ENCODE assay signal across 10 cellular contexts in genomic region chr13:30905932-30906383, GRCh38. TPM values are rescaled to one million over a fixed set of nuclear protein-coding genes. Genes with fewer than 3 reads are reported as not detected.
DNase-seq lines count a peak whose midpoint lies in the region; ATAC-seq, FAIRE-seq and TF ChIP-seq lines count a peak whose summit lies in the region.
"Had no signal": no experiment of that assay in that cellular context is flagged by ENCODE, and none has a peak within 500 bp of the region (broad histone marks: within the 10 kb centered on the region; RNA-seq: fewer than 3 reads in every experiment).

Gene MEDAG, plus strand, starts transcription at chr13:30906271. Its CDS starts 245 bp downstream, at chr13:30906516.

- H2AK5ac ChIP-seq in H9 (ENCODE audit: insufficient read length, low read length), result no peak within 1 kb of the TSS
- no peak within 1 kb of the TSS for H2AK5ac ChIP-seq in H1 (ENCODE audit: low read depth, low read length)

- H4K5ac ChIP-seq in H9 (ENCODE audit: insufficient read length, low read depth, low read length) (no peak within 1 kb of the TSS), H1 (ENCODE audit: insufficient read length, low read depth, low read length) (no peak within 1 kb of the TSS)

- no peak within 1 kb of the TSS for H2BK120ac ChIP-seq in H9 (ENCODE audit: low read depth, low read length, poor library complexity, severe bottlenecking)
- H2BK120ac ChIP-seq in H1 (replicated peaks; ENCODE audit: low read depth, low read length), result no peak within 1 kb of the TSS

- no peaks in the 10 kb centered on the region for H3K36me3 Mint-ChIP-seq in H9 (ENCODE audit: insufficient read depth in 1 of 3, low read depth in 3 of 3)
- no peaks in the 10 kb centered on the region for H3K36me3 Mint-ChIP-seq in Caco-2 (ENCODE audit: insufficient read depth, unreplicated experiment)

- H3K4me3 Mint-ChIP-seq in H9 (peak within 1 kb of the TSS; percentile 42 to 67), Caco-2 (ENCODE audit: unreplicated experiment) (no peak within 1 kb of the TSS)

- no peak within 1 kb of the TSS for H3K23ac ChIP-seq in H9 (ENCODE audit: insufficient read length, low read depth, low read length)
- no peak within 1 kb of the TSS for H3K23ac ChIP-seq in H1 (ENCODE audit: insufficient read length)

- H3K36me3 ChIP-seq in H1 (ENCODE audit: control insufficient read depth in 2 of 4, insufficient read depth in 4 of 4, low read length in 3 of 4) (no peaks in the 10 kb centered on the region), Caco-2 (ENCODE audit: control insufficient read depth, insufficient read depth, low read length) (no peaks in the 10 kb centered on the region)

- H3K27ac Mint-ChIP-seq in H9, result no peak within 1 kb of the TSS
- H3K27ac Mint-ChIP-seq in Caco-2 (ENCODE audit: unreplicated experiment), result no peak within 1 kb of the TSS

- no peak for TF ChIP-seq EP300 in H1 (IDR thresholded peaks at IDR 0.05; ENCODE audit: borderline replicate concordance in 1 of 2, low read depth in 2 of 2, low read length in 2 of 2)

- BruUV-seq in Caco-2 (replicated peaks; lab: Mats Ljungman, UMichigan), result no TSS peak

- H3K9ac ChIP-seq in H9 (ENCODE audit: extremely low read depth, insufficient read length, low read length), result no peak within 1 kb of the TSS
- no peak within 1 kb of the TSS for H3K9ac ChIP-seq in H1 (replicated peaks in 1 of 4; ENCODE audit: extremely low read depth in 1 of 4, low read depth in 3 of 4, low read length in 3 of 4)

- POLR2A ChIA-PET in H1 (lab: Charles Lee; ENCODE audit: partially characterized antibody) (interaction anchor here (1.0 to 1.1 kb wide), 2 partner anchors 21 to 42 kb away, joined by 3 to 4 read pairs; no protein-coding TSS in a partner anchor), Caco-2 (lab: Charles Lee) (no interaction called here)

- H3K18ac ChIP-seq in H9 (ENCODE audit: insufficient read length, low read depth, low read length), result no peak within 1 kb of the TSS
- no peak within 1 kb of the TSS; the same call in 1 of the 2 replicates for H3K18ac ChIP-seq in H1 (ENCODE audit: extremely low read depth, low read length)

- H3K27me3 ChIP-seq in H9 (ENCODE audit: insufficient read depth, low read length) (peaks cover 10% of the 10 kb centered on the region; the same call in 1 of the 2 replicates), H1 (replicated peaks in 1 of 4; ENCODE audit: control insufficient read depth in 3 of 4, extremely low read depth in 1 of 4, insufficient read depth in 3 of 4, low read length in 3 of 4) (peaks cover 0 to 14% (median 1%) of the 10 kb centered on the region in 4 experiments; a peak in 3 of 7 replicates), Caco-2 (replicated peaks; ENCODE audit: control insufficient read depth, insufficient read depth, low read length) (no peaks in the 10 kb centered on the region; the same call in 1 of the 2 replicates)

- H2BK20ac ChIP-seq in H9 (ENCODE audit: low read depth, low read length, poor library complexity, severe bottlenecking) (no peak within 1 kb of the TSS), H1 (ENCODE audit: low read length) (no peak within 1 kb of the TSS)

- H3K79me2 ChIP-seq in H9 (ENCODE audit: insufficient read depth, low read length) (no peaks in the 10 kb centered on the region), H1 (ENCODE audit: control insufficient read depth in 1 of 2, insufficient read depth in 2 of 2, low read length in 2 of 2) (no peaks in the 10 kb centered on the region)

- CTCF ChIA-PET in H1 (lab: Charles Lee; ENCODE audit: partially characterized antibody) (interaction anchor here (1.2 to 2.8 kb wide), 5 partner anchors 13 to 40 kb away, joined by 3 to 17 read pairs (median 4); no protein-coding TSS in a partner anchor), Caco-2 (lab: Charles Lee) (no interaction called here)

- H4K91ac ChIP-seq in H9 (ENCODE audit: insufficient read length, low read depth, low read length) (no peak within 1 kb of the TSS), H1 (replicated peaks; ENCODE audit: insufficient read length, low read length) (peak within 1 kb of the TSS; percentile 46)

- H3K4me1 ChIP-seq in H9 (ENCODE audit: insufficient read depth, low read length) (no peaks in the 10 kb centered on the region), H1 (replicated peaks in 1 of 4; ENCODE audit: control insufficient read depth in 3 of 4, insufficient read depth in 4 of 4, low read length in 3 of 4) (no peaks in the 10 kb centered on the region), Caco-2 (no peaks in the 10 kb centered on the region)

- H3K79me1 ChIP-seq in H9 (ENCODE audit: insufficient read depth, low read depth, low read length, poor library complexity, severe bottlenecking) (no peaks in the 10 kb centered on the region), H1 (ENCODE audit: low read depth, low read length) (no peaks in the 10 kb centered on the region)

- H3K4me3 ChIP-seq in H1 (ENCODE audit: extremely low read depth in 1 of 4, insufficient read depth in 2 of 4, low read depth in 3 of 4, low read length in 4 of 4), result peak within 1 kb of the TSS in 2 of 4 experiments; percentile 28 to 42; a peak in 3 of 8 replicates
- peak within 1 kb of the TSS; percentile 7 to 41 (median 16) for H3K4me3 ChIP-seq in skin epidermis
- no peak within 1 kb of the TSS for H3K4me3 ChIP-seq in Caco-2 (ENCODE audit: low read depth, low read length)

- H3K4me1 Mint-ChIP-seq in H9, result peaks cover 4 to 6% of the 10 kb centered on the region in 2 experiments
- H3K4me1 Mint-ChIP-seq in Caco-2 (ENCODE audit: low read depth, unreplicated experiment), result no peaks in the 10 kb centered on the region

- H3K14ac ChIP-seq in H9 (ENCODE audit: insufficient read depth, low read length), result peak within 1 kb of the TSS; percentile 67
- H3K14ac ChIP-seq in H1 (ENCODE audit: insufficient read length), result no peak within 1 kb of the TSS

- H2BK12ac ChIP-seq in H9 (ENCODE audit: insufficient read length, low read depth, low read length) (no peak within 1 kb of the TSS), H1 (ENCODE audit: low read depth, low read length) (0 out of 2 replicates have a peak within 1 kb of the TSS, but pooled peaks have one; percentile 5)

- no peak within 1 kb of the TSS for H4K8ac ChIP-seq in H9 (replicated peaks; ENCODE audit: insufficient read length, low read depth, low read length)
- H4K8ac ChIP-seq in H1 (ENCODE audit: extremely low read depth, insufficient read depth, low read length), result peak within 1 kb of the TSS; percentile 42; the same call in 1 of the 2 replicates

- intact Hi-C loops in Caco-2 (cut with micrococcal nuclease; ENCODE audit: unreplicated experiment), result no loop called here

- no peak for TF ChIP-seq CTCF in H9 (conservative IDR thresholded peaks at IDR 0.05)
- TF ChIP-seq CTCF in H1 (IDR thresholded peaks at IDR 0.05; ENCODE audit: control extremely low read depth in 1 of 3, insufficient read depth in 1 of 3, low read depth in 1 of 3, low read length in 3 of 3), result no peak
- no peak for TF ChIP-seq CTCF in Caco-2 (IDR thresholded peaks at IDR 0.05; ENCODE audit: insufficient read depth in 1 of 2, low read depth in 1 of 2, low read length in 1 of 2, severe bottlenecking in 1 of 2, unreplicated experiment in 1 of 2)

- DNase-seq in H9, result no peak
- no peak for DNase-seq in H1 (ENCODE audit: low read depth in 1 of 2, low spot score in 2 of 2)
- no peak for DNase-seq in left lobe of liver (ENCODE audit: low spot score)
- no peak for DNase-seq in Caco-2
- DNase-seq in GF-D8 (lab: John Stamatoyannopoulos, UW), result no peak
- DNase-seq in T-helper 9 cell, result no peak
- DNase-seq: activated CD8-positive, alpha-beta memory T cell treated with anti-CD3 and anti-CD28 coated beads for 24 hours had no signal

- WGBS in H9 (ENCODE audit: extremely low coverage, insufficient read length, low lambda C conversion rate), result no CpG with 5 or more reads among the region's 35 CpGs
- 52% methylated on average over 10 of the region's 35 CpGs; no CpG with 5 or more reads in 1 of the 2 experiments for WGBS in H1 (ENCODE audit: extremely low coverage in 1 of 2, insufficient coverage in 1 of 2, insufficient read length in 1 of 2, insufficient replicate concordance in 2 of 2, low coverage in 1 of 2, low lambda C conversion rate in 2 of 2, missing lambda C conversion rate in 1 of 2), 2 experiments

- no peaks in the 10 kb centered on the region for H3K9me3 ChIP-seq in H9 (ENCODE audit: control insufficient read depth, low read depth, low read length)
- H3K9me3 ChIP-seq in H1 (ENCODE audit: insufficient read depth in 2 of 2, low read depth in 1 of 2, low read length in 1 of 2), result no peaks in the 10 kb centered on the region
- no peaks in the 10 kb centered on the region for H3K9me3 ChIP-seq in Caco-2

- H4K20me1 ChIP-seq in H9 (ENCODE audit: control insufficient read depth, insufficient read depth, insufficient read length), result no peaks in the 10 kb centered on the region
- H4K20me1 ChIP-seq in H1 (replicated peaks in 1 of 2; ENCODE audit: control insufficient read depth in 1 of 2, insufficient read depth in 2 of 2, low read length in 2 of 2), result no peaks in the 10 kb centered on the region

- ATAC-seq in left lobe of liver (peak; percentile 10), HG03025 (IDR thresholded peaks at IDR 0.05; ENCODE audit: low FRiP score, unreplicated experiment) (no peak)

- H3K56ac ChIP-seq in H9 (ENCODE audit: insufficient read length, low read depth, low read length) (no peak within 1 kb of the TSS), H1 (replicated peaks; ENCODE audit: insufficient read length, low read depth, low read length) (no peak within 1 kb of the TSS)

- H3K27ac ChIP-seq in H9 (ENCODE audit: insufficient read length, low read depth, low read length) (no peak within 1 kb of the TSS), H1 (ENCODE audit: low read depth, low read length) (no peak within 1 kb of the TSS), skin epidermis (peak within 1 kb of the TSS in 17 of 21 experiments; percentile 34 to 89 (median 75))

- H3T11ph ChIP-seq in H9 (ENCODE audit: low read length), result no peak within 1 kb of the TSS

- H3K23me2 ChIP-seq in H9 (ENCODE audit: insufficient read length, low read depth, low read length, poor library complexity, severe bottlenecking), result peaks cover 8% of the 10 kb centered on the region
- H3K23me2 ChIP-seq in H1 (ENCODE audit: low read depth, low read length), result peaks cover 12% of the 10 kb centered on the region

- H2BK5ac ChIP-seq in H9 (ENCODE audit: insufficient read length, low read length) (no peak within 1 kb of the TSS), H1 (ENCODE audit: low read depth, low read length) (no peak within 1 kb of the TSS)

- no peak within 1 kb of the TSS for H3K4ac ChIP-seq in H9 (ENCODE audit: low read depth, low read length)
- no peak within 1 kb of the TSS for H3K4ac ChIP-seq in H1 (replicated peaks; ENCODE audit: insufficient read length, low read depth, low read length)

- FAIRE-seq in H1 (lab: Jason Lieb, UNC), result no peak

- no peak for TF ChIP-seq RAD21 in H1 (IDR thresholded peaks at IDR 0.05 in 1 of 2, conservative IDR thresholded peaks at IDR 0.05 in 1 of 2; ENCODE audit: low read depth in 2 of 2, low read length in 2 of 2)

- H2AFZ ChIP-seq in H9 (ENCODE audit: low read length) (no peak within 1 kb of the TSS), H1 (ENCODE audit: low read length) (no peak within 1 kb of the TSS)

- peaks cover 75% of the 10 kb centered on the region for H3K27me3 Mint-ChIP-seq in H9 (ENCODE audit: low read depth)
- H3K27me3 Mint-ChIP-seq in Caco-2 (ENCODE audit: insufficient read depth, unreplicated experiment), result peaks cover 11% of the 10 kb centered on the region

- peak within 1 kb of the TSS; percentile 18 for H3K4me2 ChIP-seq in H9 (ENCODE audit: insufficient read depth, insufficient read length, low read length)
- H3K4me2 ChIP-seq in H1 (ENCODE audit: insufficient read depth in 1 of 2, low read depth in 2 of 2, low read length in 2 of 2), result peak within 1 kb of the TSS; percentile 13 to 83; a peak in 3 of 4 replicates

- H2BK15ac ChIP-seq in H9 (ENCODE audit: low read depth, low read length), result no peak within 1 kb of the TSS
- no peak within 1 kb of the TSS for H2BK15ac ChIP-seq in H1 (ENCODE audit: low read length)

- no peak for TF ChIP-seq POLR2A in H1 (IDR thresholded peaks at IDR 0.05; ENCODE audit: control extremely low read depth in 1 of 2, low read depth in 2 of 2, low read length in 2 of 2)

- no peaks in the 10 kb centered on the region for H3K9me3 Mint-ChIP-seq in H9
- no peaks in the 10 kb centered on the region for H3K9me3 Mint-ChIP-seq in Caco-2 (ENCODE audit: unreplicated experiment)

RNA-seq across cellular contexts. Expression of gene MEDAG, which starts in this region (rescaled TPM):
- 0.87 and 0.88 TPM in 2 replicates for total RNA-seq in H9 (2021)
- 1.6 and 2.1 TPM in 2 replicates for total RNA-seq in H1 (2021; fragmentation: NEBNext Ultra II Directional; extraction: Animal tissue kit (Norgen Biotek cat#: 25700))
- polyA plus RNA-seq in H1 (2011; rRNA removed), result 2.4 and 3.1 TPM in 2 replicates
- polyA plus RNA-seq in H1 (2011; cell fraction: cytosol; rRNA removed), result 3.1 TPM
- 1.7 TPM for polyA plus RNA-seq in H1 (2011; cell fraction: nucleus; rRNA removed)
- 2.0 to 3.1 TPM (median 2.5 TPM) in 4 replicates for polyA plus RNA-seq in H1 (2012, experiment 1 of 2)
- 0.75 TPM for polyA plus RNA-seq in H1 (2012, experiment 2 of 2)
- polyA plus RNA-seq in H1 (2013, experiment 1 of 2), result 1.2 TPM
- polyA plus RNA-seq in H1 (2013, experiment 2 of 2), result 1.6 TPM
- polyA minus RNA-seq in H1 (2011; rRNA and poly(A)+ RNA removed), result 1.8 TPM in 2 replicates
- polyA minus RNA-seq in H1 (2011; cell fraction: cytosol; rRNA and poly(A)+ RNA removed), result 1.2 TPM
- 1.4 TPM for polyA minus RNA-seq in H1 (2011; cell fraction: nucleus; rRNA and poly(A)+ RNA removed)
- total RNA-seq in left lobe of liver, result 0.18 TPM
- total RNA-seq in Caco-2 (2022), result not detected in 2 replicates
- total RNA-seq: HT1080 had no signal

Comparison
In these comparisons a context has a peak if more than half of its experiments do, and no peak if none do; other contexts are left out.
1. Peak in ATAC-seq in left lobe of liver; RNA of the gene not detected or under 1 TPM.
2. H3K27ac ChIP-seq: peak in skin epidermis (17 of 21); none in H9 (single experiment) and H1 (single experiment).